ENCODE assay signal across 1 cellular context in the genomic region with DNA sequence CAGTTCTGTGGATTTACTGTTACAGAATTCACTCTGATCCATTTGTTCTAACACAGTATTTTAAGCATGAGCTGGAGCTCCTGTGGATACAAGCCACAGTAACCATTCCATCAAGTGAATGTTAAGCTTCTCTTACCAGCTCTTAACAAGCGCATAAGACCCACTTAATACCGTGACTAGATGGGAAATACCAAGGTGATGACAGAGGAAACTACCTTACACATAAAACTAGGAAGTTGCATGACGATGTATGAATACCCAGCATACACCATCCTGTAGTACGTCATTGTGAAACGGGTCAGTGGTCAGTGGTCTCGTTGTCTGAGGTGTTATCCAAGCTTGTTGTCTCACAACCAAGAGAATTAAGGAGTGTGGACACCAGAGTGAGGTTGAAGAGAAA.
TF ChIP-seq lines count a peak whose summit lies in the region.

No MANE protein-coding gene starts in this region.

TF ChIP-seq in HepG2, 621 proteins besides CTCF, POLR2A, EP300 and RAD21:
- no peak for TF ChIP-seq HIVEP1 (CRISPR knock-in tag; IDR thresholded peaks at IDR 0.05)
- TF ChIP-seq CREB1 (IDR thresholded peaks at IDR 0.05), result peak; percentile 56
- no peak for TF ChIP-seq CREB1 (CRISPR knock-in tag; IDR thresholded peaks at IDR 0.05)
